In the genomic region with DNA sequence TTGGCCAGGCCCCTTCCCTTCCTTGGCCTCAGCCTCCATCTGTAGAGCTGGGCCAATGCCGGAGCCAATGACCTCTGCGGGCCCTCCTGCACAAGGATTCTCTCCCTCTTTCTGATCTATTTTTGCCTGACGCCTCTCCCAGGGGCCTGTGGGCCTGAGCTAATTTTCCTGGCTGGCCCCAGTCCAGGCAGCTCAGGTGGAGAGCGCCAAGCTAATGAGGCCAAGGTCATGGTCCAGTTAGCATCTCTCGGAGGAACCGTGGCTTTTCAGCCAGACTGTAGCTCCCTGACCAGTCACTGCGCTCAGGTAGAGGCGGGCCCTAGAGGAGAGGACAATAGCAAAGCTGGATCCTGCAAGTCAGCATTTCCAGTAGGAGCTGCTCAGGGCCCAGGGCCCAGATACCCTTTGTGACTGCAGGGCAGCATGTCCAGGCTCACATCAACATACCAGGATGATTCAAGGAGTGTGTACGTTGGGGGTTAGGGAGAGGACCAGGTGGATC, we compare ENCODE assay signal across 24 cellular contexts. TPM values are rescaled to one million over a fixed set of nuclear protein-coding genes. Genes with fewer than 3 reads are reported as not detected.
DNase-seq lines count a peak whose midpoint lies in the region; ATAC-seq, FAIRE-seq and TF ChIP-seq lines count a peak whose summit lies in the region.
"Had no signal": no experiment of that assay in that cellular context is flagged by ENCODE, and none has a peak within 500 bp of the region (broad histone marks: within the 10 kb centered on the region; RNA-seq: fewer than 3 reads in every experiment).

No MANE protein-coding gene starts in this region.

- H3K27ac ChIP-seq in cardiac muscle cell, result peak overlapping the region; percentile 70
- H3K27ac ChIP-seq in kidney (ENCODE audit: low read depth in 2 of 2, low read length in 2 of 2), result no peak overlapping the region
- peak overlapping the region; percentile 80 to 84 (median 84) for H3K27ac ChIP-seq in thyroid gland
- H3K27ac ChIP-seq: ascending aorta, coronary artery, prostate gland, SJCRH30, WERI-Rb-1 had no signal

- H3K9me3 ChIP-seq in cardiac muscle cell (ENCODE audit: low read depth) (no peaks in the 10 kb centered on the region), kidney (ENCODE audit: control insufficient read depth in 1 of 2, low read length in 2 of 2) (no peaks in the 10 kb centered on the region), thyroid gland (no peaks in the 10 kb centered on the region)
- H3K9me3 ChIP-seq: ascending aorta, prostate gland, SJCRH30 had no signal

- intact Hi-C loops in left cardiac atrium (cut with DNase I), result no loop called here
- intact Hi-C loops in kidney (cut with DNase I), result no loop called here
- intact Hi-C loops in thyroid gland (cut with DNase I), result no loop called here
- intact Hi-C loops in activated T-helper 2 cell treated with anti-CD3 and anti-CD28 coated beads, Interferon-gamma antibody, Interleukin-2, Interleukin-4, amounts not matched to agents 10 μg/mL and 5 μg/mL and 100 μg/mL, durations not matched to agents 14 hours and 24 hours and 36 hours (cut with micrococcal nuclease), result no loop called here

- peaks cover 14% of the 10 kb centered on the region for H3K4me1 ChIP-seq in cardiac muscle cell (ENCODE audit: low read depth)
- H3K4me1 ChIP-seq in kidney (ENCODE audit: control insufficient read depth in 1 of 2, insufficient read depth in 1 of 2, low read depth in 1 of 2, low read length in 2 of 2), result no peaks in the 10 kb centered on the region
- H3K4me1 ChIP-seq in thyroid gland, result peaks cover 3 to 14% of the 10 kb centered on the region in 2 donors
- H3K4me1 ChIP-seq: ascending aorta, prostate gland, SJCRH30 had no signal

- ATAC-seq in left cardiac atrium, result no peak
- ATAC-seq: HCT116 had no signal

- H3K9ac ChIP-seq in kidney (ENCODE audit: low read length in 2 of 2), result no peak overlapping the region

- no peak for TF ChIP-seq CTCF in cardiac muscle cell (IDR thresholded peaks at IDR 0.05; ENCODE audit: low read depth, low read length)
- TF ChIP-seq CTCF in kidney (IDR thresholded peaks at IDR 0.05; ENCODE audit: borderline replicate concordance, extremely low read depth, insufficient read depth), result no peak
- peak in 1 of 6 experiments; percentile 4 for TF ChIP-seq CTCF in thyroid gland (IDR thresholded peaks at IDR 0.05)

- WGBS in thyroid gland, 2 donors, result 26 to 55% methylated on average over 6 to 9 of the region's 9 CpGs

- no peaks in the 10 kb centered on the region for H3K27me3 ChIP-seq in cardiac muscle cell
- H3K27me3 ChIP-seq in thyroid gland, result no peaks in the 10 kb centered on the region
- H3K27me3 ChIP-seq: ascending aorta, SJCRH30 had no signal

- no peaks in the 10 kb centered on the region for H3K4me1 Mint-ChIP-seq in activated T-helper 2 cell treated with anti-CD3 and anti-CD28 coated beads, Interferon-gamma antibody, Interleukin-2, Interleukin-4, amounts not matched to agents 10 μg/mL and 5 μg/mL and 100 μg/mL, durations not matched to agents 14 hours and 24 hours and 36 hours (ENCODE audit: low read depth)
- H3K4me1 Mint-ChIP-seq: activated CD4-positive, alpha-beta T cell treated with anti-CD3 and anti-CD28 coated beads, Interleukin-2, amount 10 ng/mL, durations not matched to agents 7 days and 5 days had no signal

- FAIRE-seq in kidney (lab: Jason Lieb, UNC), result no peak

- H3K4me3 ChIP-seq in cardiac muscle cell (no peak overlapping the region), kidney (ENCODE audit: low read length in 2 of 2) (no peak overlapping the region), thyroid gland (replicated peaks in 1 of 3) (no peak overlapping the region)
- H3K4me3 ChIP-seq: ascending aorta, coronary artery, prostate gland, SJCRH30 had no signal

- H3K36me3 Mint-ChIP-seq in activated T-helper 2 cell treated with anti-CD3 and anti-CD28 coated beads, Interferon-gamma antibody, Interleukin-2, Interleukin-4, amounts not matched to agents 10 μg/mL and 5 μg/mL and 100 μg/mL, durations not matched to agents 14 hours and 24 hours and 36 hours (ENCODE audit: low read depth), result no peaks in the 10 kb centered on the region

- H3K4me3 Mint-ChIP-seq in activated T-helper 2 cell treated with anti-CD3 and anti-CD28 coated beads, Interferon-gamma antibody, Interleukin-2, Interleukin-4, amounts not matched to agents 10 μg/mL and 5 μg/mL and 100 μg/mL, durations not matched to agents 14 hours and 24 hours and 36 hours (ENCODE audit: low read depth), result no peak overlapping the region
- H3K4me3 Mint-ChIP-seq: activated CD4-positive, alpha-beta T cell treated with anti-CD3 and anti-CD28 coated beads, Interleukin-2, amount 10 ng/mL, durations not matched to agents 7 days and 5 days had no signal

- H3K36me3 ChIP-seq in cardiac muscle cell (no peaks in the 10 kb centered on the region), kidney (ENCODE audit: control insufficient read depth in 1 of 2, insufficient read depth in 2 of 2, low read length in 2 of 2) (no peaks in the 10 kb centered on the region), thyroid gland (no peaks in the 10 kb centered on the region)
- H3K36me3 ChIP-seq: ascending aorta, prostate gland, SJCRH30, WERI-Rb-1 had no signal

- TF ChIP-seq POLR2A in thyroid gland (IDR thresholded peaks at IDR 0.05), result peak in 1 of 2 donors; percentile 20

- H3K27ac Mint-ChIP-seq in activated T-helper 2 cell treated with anti-CD3 and anti-CD28 coated beads, Interferon-gamma antibody, Interleukin-2, Interleukin-4, amounts not matched to agents 10 μg/mL and 5 μg/mL and 100 μg/mL, durations not matched to agents 14 hours and 24 hours and 36 hours, result no peak overlapping the region
- H3K27ac Mint-ChIP-seq: activated CD4-positive, alpha-beta T cell treated with anti-CD3 and anti-CD28 coated beads, Interleukin-2, amount 10 ng/mL, durations not matched to agents 7 days and 5 days had no signal

- peak in 1 of 2 donors; percentile 47 for DNase-seq in cardiac muscle cell (ENCODE audit: low read depth in 1 of 2, low spot score in 1 of 2)
- no peak for DNase-seq in left cardiac atrium
- DNase-seq in NCI-H2196 treated with DMSO at 0.1 percent for 48 hours (lab: John Stamatoyannopoulos, UW; ENCODE audit: unreplicated experiment), result peak; percentile 12
- peak; percentile 81 for DNase-seq in kidney
- DNase-seq in thyroid gland, result peak; percentile 95 to 97
- no peak for DNase-seq in activated T-helper 2 cell treated with anti-CD3 and anti-CD28 coated beads, Interferon-gamma antibody, Interleukin-2, Interleukin-4, amounts not matched to agents 10 μg/mL and 5 μg/mL and 100 μg/mL, durations not matched to agents 14 hours and 24 hours and 36 hours (ENCODE audit: low spot score)
- DNase-seq in SKM-1 treated with dmso at 0.1 percent for 144 hours (lab: John Stamatoyannopoulos, UW; ENCODE audit: unreplicated experiment), result no peak
- DNase-seq in foreskin melanocyte, result no peak
- DNase-seq: activated CD4-positive, alpha-beta T cell treated with anti-CD3 and anti-CD28 coated beads, Interleukin-2, amount 10 ng/mL, durations not matched to agents 7 days and 5 days; activated gamma-delta T cell; activated T-cell treated with anti-CD3 and anti-CD28 coated beads, Interleukin-2, amount 50 U/mL, for 1 hour; DMS153; effector CD8-positive, alpha-beta T cell; GDM1; NCI-H1930; NCI-H526 treated with DMSO at 0.1 percent for 48 hours; SJCRH30; stimulated activated CD4-positive, alpha-beta T cell treated with anti-CD3 and anti-CD28 coated beads, Interleukin-4, amount 100 ng/mL, for 4 hours; trophoblast cell; WERI-Rb-1 had no signal

- H3K9me3 Mint-ChIP-seq in activated T-helper 2 cell treated with anti-CD3 and anti-CD28 coated beads, Interferon-gamma antibody, Interleukin-2, Interleukin-4, amounts not matched to agents 10 μg/mL and 5 μg/mL and 100 μg/mL, durations not matched to agents 14 hours and 24 hours and 36 hours, result no peaks in the 10 kb centered on the region
- H3K9me3 Mint-ChIP-seq: activated CD4-positive, alpha-beta T cell treated with anti-CD3 and anti-CD28 coated beads, Interleukin-2, amount 10 ng/mL, durations not matched to agents 7 days and 5 days had no signal

- H3K27me3 Mint-ChIP-seq in activated T-helper 2 cell treated with anti-CD3 and anti-CD28 coated beads, Interferon-gamma antibody, Interleukin-2, Interleukin-4, amounts not matched to agents 10 μg/mL and 5 μg/mL and 100 μg/mL, durations not matched to agents 14 hours and 24 hours and 36 hours (ENCODE audit: low read depth), result no peaks in the 10 kb centered on the region

RNA-seq across cellular contexts. Expression of gene APOL3, which starts 43.5 kb away (rescaled TPM):
- total RNA-seq in cardiac muscle cell, result not detected in 2 replicates
- not detected in 2 replicates for polyA plus RNA-seq in cardiac muscle cell
- total RNA-seq in left cardiac atrium, result 10 to 100 TPM; 32.2 to 33.3 TPM
- 43.7 TPM for total RNA-seq in kidney
- 25.1 TPM for polyA plus RNA-seq in kidney (ENCODE audit: insufficient read depth, low read depth, low replicate concordance)
- total RNA-seq in thyroid gland, result 10 to 100 TPM; 23.3 to 91.9 (median 59.9) TPM
- 35.6 and 48.3 TPM in 2 replicates for total RNA-seq in activated T-helper 2 cell treated with anti-CD3 and anti-CD28 coated beads, Interferon-gamma antibody, Interleukin-2, Interleukin-4, amounts not matched to agents 10 μg/mL and 5 μg/mL and 100 μg/mL, durations not matched to agents 14 hours and 24 hours and 36 hours
- total RNA-seq: SJCRH30 had no signal

Comparison
In these comparisons a context has a peak if more than half of its experiments do, and no peak if none do; other contexts are left out.
1. RNA of gene APOL3, which starts 43.5 kb away (total RNA-seq): 23.3 to 91.9 TPM in thyroid gland, 43.7 TPM in kidney (single experiment), 35.6 to 48.3 TPM in activated T-helper 2 cell treated with anti-CD3 and anti-CD28 coated beads, Interferon-gamma antibody, Interleukin-2, Interleukin-4, amounts not matched to agents 10 μg/mL and 5 μg/mL and 100 μg/mL, durations not matched to agents 14 hours and 24 hours and 36 hours and 32.2 to 33.3 TPM in left cardiac atrium; not detected in cardiac muscle cell; every median in the first group is over 10 times any median in the second.
2. DNase-seq: peak in NCI-H2196 treated with DMSO at 0.1 percent for 48 hours (single experiment), kidney (single experiment) and thyroid gland (2 of 2); none in left cardiac atrium (single experiment), activated T-helper 2 cell treated with anti-CD3 and anti-CD28 coated beads, Interferon-gamma antibody, Interleukin-2, Interleukin-4, amounts not matched to agents 10 μg/mL and 5 μg/mL and 100 μg/mL, durations not matched to agents 14 hours and 24 hours and 36 hours (single experiment), SKM-1 treated with dmso at 0.1 percent for 144 hours (single experiment) and foreskin melanocyte (single experiment).
3. H3K27ac ChIP-seq: peak in cardiac muscle cell (single experiment) and thyroid gland (3 of 3); none in kidney (0 of 2).